Comparison of ENCODE assay signal across 8 cellular contexts in the genomic region with DNA sequence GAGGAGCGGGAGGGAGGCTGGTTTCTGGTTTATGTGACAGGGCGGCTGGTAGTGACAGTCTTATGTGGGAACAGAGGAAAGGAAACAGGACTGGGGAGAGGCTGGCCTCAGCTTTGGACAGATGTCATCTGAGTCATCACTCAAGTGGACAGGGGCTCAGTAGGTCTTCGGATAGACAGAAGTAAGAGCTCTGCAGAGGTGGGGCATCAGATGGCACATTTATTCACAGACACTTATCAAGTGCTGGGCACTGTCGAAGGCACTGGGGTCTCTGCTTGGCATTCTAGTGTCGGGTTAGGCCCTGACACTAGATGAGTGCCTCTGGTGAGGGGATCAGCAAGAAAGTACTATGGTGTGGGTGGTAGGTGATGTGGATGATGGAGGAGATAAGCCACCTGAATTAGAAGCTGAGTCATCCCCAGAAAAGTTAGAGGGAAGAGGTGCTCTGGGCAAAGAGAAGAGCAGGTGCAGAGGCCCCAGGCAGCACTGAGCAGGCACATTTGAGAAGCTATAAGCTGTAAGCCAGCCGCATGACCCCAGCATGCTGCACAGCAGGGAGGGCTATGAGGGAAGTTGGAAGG. TPM values are rescaled to one million over a fixed set of nuclear protein-coding genes. Genes with fewer than 3 reads are reported as not detected.
DNase-seq lines count a peak whose midpoint lies in the region; ATAC-seq lines count a peak whose summit lies in the region.

No MANE protein-coding gene starts in this region.

- no peaks in the 10 kb centered on the region for H3K36me3 Mint-ChIP-seq in activated naive CD4-positive, alpha-beta T cell treated with anti-CD3 and anti-CD28 coated beads, Interleukin-2, amount 50 U/mL, for 72 hours

- peak; percentile 47 for ATAC-seq in HG03280 (IDR thresholded peaks at IDR 0.05; ENCODE audit: unreplicated experiment)
- peak; percentile 72 to 88 for ATAC-seq in activated naive CD4-positive, alpha-beta T cell treated with anti-CD3 and anti-CD28 coated beads, Interleukin-2, amount 50 U/mL, for 72 hours

- DNase-seq in NCI-H1417 (lab: John Stamatoyannopoulos, UW) (peak in 2 of 3 experiments; percentile 1 to 9), NCI-H1417 treated with DMSO at 0.1 percent for 48 hours (lab: John Stamatoyannopoulos, UW) (no peak), anterior cingulate cortex (lab: John Stamatoyannopoulos, UW) (no peak), G401 (ENCODE audit: low spot score) (no peak), NCI-H774 (lab: John Stamatoyannopoulos, UW) (no peak)
- peak in 1 of 2 donors; percentile 14 for DNase-seq in activated naive CD4-positive, alpha-beta T cell treated with anti-CD3 and anti-CD28 coated beads, Interleukin-2, amount 50 U/mL, for 72 hours (ENCODE audit: low spot score in 2 of 2)
- DNase-seq in stimulated activated CD4-positive, alpha-beta T cell treated with anti-CD3 and anti-CD28 coated beads, Interleukin-2, amount 100 ng/mL, for 4 hours (ENCODE audit: low read depth), result peak; percentile 31

- in situ Hi-C loops in G401 (cut with HindIII; ENCODE audit: low sequenced_read_pairs), result loop anchor here (10.0 kb wide), 1 partner anchor 55 kb away; no protein-coding TSS in a partner anchor

- no peaks in the 10 kb centered on the region for H3K9me3 Mint-ChIP-seq in activated naive CD4-positive, alpha-beta T cell treated with anti-CD3 and anti-CD28 coated beads, Interleukin-2, amount 50 U/mL, for 72 hours

- peak overlapping the region; percentile 68 to 85 for H3K27ac Mint-ChIP-seq in activated naive CD4-positive, alpha-beta T cell treated with anti-CD3 and anti-CD28 coated beads, Interleukin-2, amount 50 U/mL, for 72 hours

RNA-seq across cellular contexts. Expression of a gene that starts 27.4 kb away (rescaled TPM):
- total RNA-seq in activated naive CD4-positive, alpha-beta T cell treated with anti-CD3 and anti-CD28 coated beads, Interleukin-2, amount 50 U/mL, for 72 hours, result 10 to 100 TPM; 25.3 to 29.6 TPM
- 12.5 and 14.2 TPM in 2 replicates for total RNA-seq in G401 (2014; rRNA removed; shearing (Covaris generic))

RNA-seq across cellular contexts. Expression of a gene that starts 33.7 kb away (rescaled TPM):
- 1 to 10 TPM in 1 of 2 donors, under 1 TPM in 1; 0.52 to 1.1 TPM for total RNA-seq in activated naive CD4-positive, alpha-beta T cell treated with anti-CD3 and anti-CD28 coated beads, Interleukin-2, amount 50 U/mL, for 72 hours
- 7.1 and 9.4 TPM in 2 replicates for total RNA-seq in G401 (2014; rRNA removed; shearing (Covaris generic))

RNA-seq across cellular contexts. Expression of a gene that starts 46.6 kb away (rescaled TPM):
- total RNA-seq in activated naive CD4-positive, alpha-beta T cell treated with anti-CD3 and anti-CD28 coated beads, Interleukin-2, amount 50 U/mL, for 72 hours, result 10 to 100 TPM; 23.7 to 87.6 TPM
- total RNA-seq in G401 (2014; rRNA removed; shearing (Covaris generic)), result 122 and 128 TPM in 2 replicates

Comparison
In these comparisons a context has a peak if more than half of its experiments do, and no peak if none do; other contexts are left out.
1. DNase-seq: peak in NCI-H1417 (2 of 3) and stimulated activated CD4-positive, alpha-beta T cell treated with anti-CD3 and anti-CD28 coated beads, Interleukin-2, amount 100 ng/mL, for 4 hours (single experiment); none in NCI-H1417 treated with DMSO at 0.1 percent for 48 hours (single experiment), anterior cingulate cortex (0 of 58), G401 (single experiment) and NCI-H774 (single experiment).